In genomic region chr1:233651563-233652233, GRCh38 we compare ENCODE assay signal across 17 cellular contexts. TPM values are rescaled to one million over a fixed set of nuclear protein-coding genes. Genes with fewer than 3 reads are reported as not detected.
DNase-seq lines count a peak whose midpoint lies in the region; ATAC-seq lines count a peak whose summit lies in the region.
"Had no signal": no experiment of that assay in that cellular context is flagged by ENCODE, and none has a peak within 500 bp of the region (broad histone marks: within the 10 kb centered on the region; RNA-seq: fewer than 3 reads in every experiment).

No MANE protein-coding gene starts in this region.

- peak overlapping the region; percentile 84 for H3K27ac ChIP-seq in caudate nucleus (ENCODE audit: low read depth, low read length)
- H3K27ac ChIP-seq in mesenchymal stem cell (ENCODE audit: low read length, poor library complexity, severe bottlenecking) = no peak overlapping the region
- H3K27ac ChIP-seq: 22Rv1 had no signal

- H3K9ac ChIP-seq in mesenchymal stem cell (ENCODE audit: low read length) = no peak overlapping the region

- H3K18ac ChIP-seq in mesenchymal stem cell (ENCODE audit: low read depth in 1 of 2, low read length in 2 of 2) = no peak overlapping the region

- H2BK5ac ChIP-seq in mesenchymal stem cell (ENCODE audit: low read depth, low read length, poor library complexity, severe bottlenecking) = no peak overlapping the region

- H2BK15ac ChIP-seq in mesenchymal stem cell (ENCODE audit: low read depth, poor library complexity, severe bottlenecking) = no peak overlapping the region

- peaks cover 7% of the 10 kb centered on the region for H3K9me3 ChIP-seq in mesenchymal stem cell (ENCODE audit: control insufficient read depth, low read length)
- H3K9me3 ChIP-seq: Caco-2 had no signal

- no peaks in the 10 kb centered on the region for H3K36me3 ChIP-seq in mesenchymal stem cell (ENCODE audit: control insufficient read depth in 1 of 2, insufficient read depth in 2 of 2, low read depth in 1 of 2, low read length in 2 of 2)

- H3K14ac ChIP-seq in mesenchymal stem cell (ENCODE audit: low read length in 2 of 2) = no peak overlapping the region

- no peak overlapping the region for H4K8ac ChIP-seq in mesenchymal stem cell (ENCODE audit: low read length)

- DNase-seq in NCI-H2171 treated with DMSO at 0.1 percent for 48 hours (lab: John Stamatoyannopoulos, UW) = peak; percentile 18
- DNase-seq in NCI-H2171 (lab: John Stamatoyannopoulos, UW) = no peak
- peak in 33 of 61 donors; percentile 11 to 87 (median 42) for DNase-seq in caudate nucleus (lab: John Stamatoyannopoulos, UW)
- no peak for DNase-seq in left lobe of liver (ENCODE audit: low spot score)
- no peak for DNase-seq in SW 1271 (lab: John Stamatoyannopoulos, UW)
- no peak for DNase-seq in mesenchymal stem cell
- no peak for DNase-seq in activated CD4-positive, alpha-beta T cell treated with anti-CD3 and anti-CD28 coated beads for 4 hours
- DNase-seq: Caco-2; CD8-positive, alpha-beta memory T cell; DMS53; GF-D8 had no signal

- H3K4ac ChIP-seq in mesenchymal stem cell (ENCODE audit: low read depth in 1 of 2, low read length in 2 of 2) = no peak overlapping the region

- no peak overlapping the region for H2AK5ac ChIP-seq in mesenchymal stem cell (ENCODE audit: low read length, severe bottlenecking)

- H3K4me1 ChIP-seq in mesenchymal stem cell (ENCODE audit: control insufficient read depth, insufficient read depth, low read depth, low read length) = no peaks in the 10 kb centered on the region

- H3K4me3 ChIP-seq in mesenchymal stem cell (ENCODE audit: insufficient read depth in 1 of 2, low read depth in 1 of 2, low read length in 2 of 2) = no peak overlapping the region

- H2BK12ac ChIP-seq in mesenchymal stem cell (ENCODE audit: low read length in 2 of 2) = no peak overlapping the region

- H2AFZ ChIP-seq in mesenchymal stem cell (ENCODE audit: low read depth, low read length) = no peak overlapping the region

- no peak overlapping the region for H3K4me2 ChIP-seq in mesenchymal stem cell (ENCODE audit: low read length, poor library complexity, severe bottlenecking)

- H2BK120ac ChIP-seq in mesenchymal stem cell (ENCODE audit: low read depth, low read length) = no peak overlapping the region

- no peaks in the 10 kb centered on the region for H3K27me3 ChIP-seq in mesenchymal stem cell (ENCODE audit: control insufficient read depth in 1 of 2, insufficient read depth in 1 of 2, low read length in 2 of 2)

- H4K91ac ChIP-seq in mesenchymal stem cell (ENCODE audit: low read length) = no peak overlapping the region

- H3K79me1 ChIP-seq in mesenchymal stem cell (replicated peaks; ENCODE audit: low read length, poor library complexity, severe bottlenecking) = no peaks in the 10 kb centered on the region

- H3K23ac ChIP-seq in mesenchymal stem cell (ENCODE audit: low read length in 2 of 2) = no peak overlapping the region

- 77% methylated on average over 4 of the region's 5 CpGs for WGBS in mesenchymal stem cell

- ATAC-seq in left lobe of liver (peak; percentile 47), HG02798 (IDR thresholded peaks at IDR 0.05; ENCODE audit: poor library complexity, unreplicated experiment) (no peak)
- ATAC-seq: HCT116 had no signal

RNA-seq across cellular contexts. Expression of gene KCNK1, which starts 37.8 kb away (rescaled TPM):
- total RNA-seq in left lobe of liver = 1.1 TPM
- 0.14 TPM for polyA plus RNA-seq in mesenchymal stem cell (2013, experiment 1 of 2)
- 0.29 TPM for polyA plus RNA-seq in mesenchymal stem cell (2013, experiment 2 of 2)
- total RNA-seq: A673, Caco-2 had no signal
- polyA plus RNA-seq: CD14-positive monocyte; CD8-positive, alpha-beta memory T cell; IgD-negative memory B cell had no signal

Comparison
In these comparisons a context has a peak if more than half of its experiments do, and no peak if none do; other contexts are left out.
1. DNase-seq: peak in NCI-H2171 treated with DMSO at 0.1 percent for 48 hours (single experiment) and caudate nucleus (33 of 61); none in NCI-H2171 (single experiment), left lobe of liver (single experiment), SW 1271 (0 of 2), mesenchymal stem cell (single experiment) and activated CD4-positive, alpha-beta T cell treated with anti-CD3 and anti-CD28 coated beads for 4 hours (0 of 2).